In the genomic region with DNA sequence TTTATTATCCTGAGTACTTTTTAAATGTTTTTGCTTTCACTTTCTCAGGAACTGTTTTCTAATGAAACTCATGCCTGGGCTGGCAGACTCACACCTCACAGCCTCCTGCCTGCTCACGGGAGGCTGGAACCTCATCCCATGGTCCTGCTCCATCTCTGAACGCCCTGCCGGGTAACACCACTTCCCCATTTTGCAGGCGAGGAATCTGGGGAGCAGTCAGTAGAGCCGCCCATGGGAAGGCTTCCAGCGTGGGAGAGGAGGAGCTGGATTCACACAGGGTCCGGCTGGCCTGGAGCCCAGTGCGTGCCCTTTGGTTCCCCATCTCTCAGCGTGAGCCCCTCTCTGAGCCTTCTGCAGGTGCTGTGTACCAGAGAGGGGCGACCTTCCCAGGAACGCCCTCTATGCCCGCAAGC, we compare ENCODE assay signal across 14 cellular contexts. TPM values are rescaled to one million over a fixed set of nuclear protein-coding genes. Genes with fewer than 3 reads are reported as not detected.
DNase-seq lines count a peak whose midpoint lies in the region; ATAC-seq, FAIRE-seq and TF ChIP-seq lines count a peak whose summit lies in the region.
"Had no signal": no experiment of that assay in that cellular context is flagged by ENCODE, and none has a peak within 500 bp of the region (broad histone marks: within the 10 kb centered on the region; RNA-seq: fewer than 3 reads in every experiment).

No MANE protein-coding gene starts in this region.

- TF ChIP-seq EP300 in HepG2 (IDR thresholded peaks at IDR 0.05; ENCODE audit: low read depth in 2 of 2, low read length in 2 of 2): no peak
- TF ChIP-seq EP300 in HepG2 (CRISPR knock-in tag; IDR thresholded peaks at IDR 0.05; ENCODE audit: borderline replicate concordance): no peak

- in situ Hi-C loops in HepG2 (cut with HindIII; ENCODE audit: extremely low pct_ligation_motif_present, low pct_unique_long_range_greater_than_20kb): no loop called here

- no peaks in the 10 kb centered on the region for H3K36me3 ChIP-seq in HepG2 (replicated peaks in 1 of 2; ENCODE audit: control insufficient read depth in 1 of 2, insufficient read depth in 2 of 2, low read length in 2 of 2)
- H3K36me3 ChIP-seq in right lobe of liver: no peaks in the 10 kb centered on the region
- no peaks in the 10 kb centered on the region for H3K36me3 ChIP-seq in esophagus (ENCODE audit: control insufficient read depth in 2 of 2, insufficient read depth in 2 of 2, low read length in 1 of 2)
- no peaks in the 10 kb centered on the region for H3K36me3 ChIP-seq in OCI-LY7 (ENCODE audit: insufficient read depth, low read length)
- no peaks in the 10 kb centered on the region for H3K36me3 ChIP-seq in A673 (ENCODE audit: insufficient read depth, low read length, poor library complexity, severe bottlenecking)

- H3K79me2 ChIP-seq in HepG2 (ENCODE audit: insufficient read depth, low read length): no peaks in the 10 kb centered on the region
- no peaks in the 10 kb centered on the region for H3K79me2 ChIP-seq in OCI-LY7 (ENCODE audit: insufficient read depth, low read depth, low read length)

- CTCF ChIA-PET in HepG2 (lab: Yijun Ruan, JAX; ENCODE audit: low intra/inter-chr PET ratio, low total read pairs): no interaction called here
- CTCF ChIA-PET in OCI-LY7 (lab: Charles Lee; ENCODE audit: unreplicated experiment): no interaction called here
- CTCF ChIA-PET in A673 (lab: Charles Lee): no interaction called here

- no peak for TF ChIP-seq CTCF in HepG2 (CRISPR knock-in tag; IDR thresholded peaks at IDR 0.05)
- no peak for TF ChIP-seq CTCF in right lobe of liver (IDR thresholded peaks at IDR 0.05)
- no peak for TF ChIP-seq CTCF in nephron (IDR thresholded peaks at IDR 0.05; ENCODE audit: unreplicated experiment in 3 of 3)
- TF ChIP-seq CTCF in OCI-LY7 (conservative IDR thresholded peaks at IDR 0.05; ENCODE audit: low read length): no peak
- TF ChIP-seq CTCF in A673 (conservative IDR thresholded peaks at IDR 0.05; ENCODE audit: low read depth, low read length): no peak

- H3K27me3 ChIP-seq in HepG2 (ENCODE audit: control insufficient read depth in 1 of 2, insufficient read depth in 2 of 2, low read length in 2 of 2) (peaks cover 13 to 77% of the 10 kb centered on the region in 2 experiments), right lobe of liver (no peaks in the 10 kb centered on the region), esophagus (ENCODE audit: control insufficient read depth in 1 of 2, insufficient read depth in 2 of 2, low read length in 2 of 2) (no peaks in the 10 kb centered on the region), A673 (replicated peaks; ENCODE audit: insufficient read depth, low read depth, low read length, poor library complexity) (no peaks in the 10 kb centered on the region)

- H3K27me3 Mint-ChIP-seq in nephron (ENCODE audit: low read depth): peaks cover 30% of the 10 kb centered on the region

- H3K4me2 ChIP-seq in HepG2 (ENCODE audit: low read depth, low read length): peak overlapping the region; percentile 61
- no peak overlapping the region for H3K4me2 ChIP-seq in OCI-LY7 (ENCODE audit: low read length)

- H3K4me3 ChIP-seq in HepG2 (replicated peaks in 1 of 3; ENCODE audit: insufficient read depth in 1 of 3, low read depth in 2 of 3, low read length in 3 of 3) (peak overlapping the region in 1 of 3 experiments; percentile 46; a peak in 1 of 6 replicates), right lobe of liver (no peak overlapping the region), esophagus (ENCODE audit: low read depth in 1 of 2, low read length in 2 of 2) (no peak overlapping the region), OCI-LY7 (ENCODE audit: low read depth, low read length, poor library complexity, severe bottlenecking) (no peak overlapping the region), A673 (ENCODE audit: low read depth, low read length, poor library complexity, severe bottlenecking) (no peak overlapping the region)

- peak overlapping the region; percentile 48 to 87 (median 86) for H3K27ac Mint-ChIP-seq in nephron
- H3K27ac Mint-ChIP-seq: memory B cell had no signal

- peaks cover 30% of the 10 kb centered on the region for H3K4me1 ChIP-seq in HepG2 (ENCODE audit: insufficient read depth, low read length)
- H3K4me1 ChIP-seq in right lobe of liver: no peaks in the 10 kb centered on the region
- peaks cover 0 to 10% of the 10 kb centered on the region in 2 donors for H3K4me1 ChIP-seq in esophagus (ENCODE audit: control insufficient read depth in 2 of 2, insufficient read depth in 2 of 2, low read length in 1 of 2)
- no peaks in the 10 kb centered on the region for H3K4me1 ChIP-seq in OCI-LY7 (ENCODE audit: insufficient read depth, low read length, poor library complexity, severe bottlenecking)
- peaks cover 15% of the 10 kb centered on the region for H3K4me1 ChIP-seq in A673 (ENCODE audit: insufficient read depth, low read length, poor library complexity, severe bottlenecking)

- FAIRE-seq in HepG2 (lab: Jason Lieb, UNC): no peak

- TF ChIP-seq RAD21 in HepG2 (CRISPR knock-in tag; IDR thresholded peaks at IDR 0.05): no peak

- no peaks in the 10 kb centered on the region for H3K9me2 ChIP-seq in OCI-LY7 (ENCODE audit: insufficient read depth, low read length)

- peaks cover 3% of the 10 kb centered on the region for H3K36me3 Mint-ChIP-seq in nephron (ENCODE audit: low read depth)
- H3K36me3 Mint-ChIP-seq: memory B cell had no signal

- peaks cover 60% of the 10 kb centered on the region for H3K4me1 Mint-ChIP-seq in nephron
- H3K4me1 Mint-ChIP-seq: memory B cell had no signal

- no peaks in the 10 kb centered on the region for H3K9me3 Mint-ChIP-seq in nephron
- H3K9me3 Mint-ChIP-seq: memory B cell had no signal

- ATAC-seq in HepG2 (no peak), right lobe of liver (no peak), HG03432 (IDR thresholded peaks at IDR 0.05; ENCODE audit: unreplicated experiment) (no peak)

- WGBS in HepG2 (ENCODE audit: low lambda C conversion rate): under 1% methylated on average over 9 of the region's 12 CpGs
- WGBS in right lobe of liver (ENCODE audit: insufficient coverage, low coverage, low lambda C conversion rate, missing lambda C conversion rate): 75% methylated on average over 9 of the region's 12 CpGs
- WGBS in esophagus, 2 donors: 31 to 34% methylated on average over 12 of the region's 12 CpGs

- H3K27ac ChIP-seq in HepG2 (ENCODE audit: extremely low read length, insufficient read depth, low read length) (no peak overlapping the region), right lobe of liver (no peak overlapping the region), esophagus (ENCODE audit: low read depth in 2 of 2, low read length in 1 of 2) (peak overlapping the region; percentile 26 to 63), OCI-LY7 (ENCODE audit: low read depth, low read length, poor library complexity, severe bottlenecking) (no peak overlapping the region), A673 (ENCODE audit: low read depth, low read length, poor library complexity, severe bottlenecking) (no peak overlapping the region)

- no peak overlapping the region; the same call in 1 of the 2 replicates for H3K9ac ChIP-seq in HepG2 (ENCODE audit: insufficient read depth, low read depth, low read length)

- no peaks in the 10 kb centered on the region for H3K9me3 ChIP-seq in HepG2 (ENCODE audit: low read length)
- no peaks in the 10 kb centered on the region for H3K9me3 ChIP-seq in right lobe of liver
- no peaks in the 10 kb centered on the region for H3K9me3 ChIP-seq in esophagus (ENCODE audit: control insufficient read depth in 2 of 2, insufficient read depth in 1 of 2, low read depth in 1 of 2, low read length in 1 of 2)
- no peaks in the 10 kb centered on the region for H3K9me3 ChIP-seq in OCI-LY7 (ENCODE audit: low read length)
- H3K9me3 ChIP-seq in A673 (ENCODE audit: low read depth, low read length, poor library complexity, severe bottlenecking): no peaks in the 10 kb centered on the region

- H2AFZ ChIP-seq in HepG2 (ENCODE audit: low read length): no peak overlapping the region
- no peak overlapping the region for H2AFZ ChIP-seq in OCI-LY7 (ENCODE audit: low read length)

- H3K4me3 Mint-ChIP-seq in nephron: peak overlapping the region in 2 of 3 experiments; percentile 37 to 43
- H3K4me3 Mint-ChIP-seq: memory B cell had no signal

- DNase-seq in HepG2 (ENCODE audit: low spot score) (no peak), right lobe of liver (no peak), OCI-LY7 (ENCODE audit: low spot score) (no peak), A673 (ENCODE audit: low spot score) (no peak)
- no peak for DNase-seq in stimulated activated CD4-positive, alpha-beta T cell treated with anti-CD3 and anti-CD28 coated beads, Interleukin-12 subunit alpha, Interleukin-12 subunit beta, amount 100 ng/mL, for 4 hours
- DNase-seq: AML-193; foreskin melanocyte; NCI-H187; OCI-M1; stimulated activated naive CD4-positive, alpha-beta T cell treated with Interleukin-2 at 50 U/mL for 16 hours had no signal

- no TSS peak for BruUV-seq in HepG2 (replicated peaks; lab: Mats Ljungman, UMichigan)
- BruUV-seq in OCI-LY7 (replicated peaks; lab: Mats Ljungman, UMichigan): no TSS peak
- BruUV-seq in A673 (replicated peaks; lab: Mats Ljungman, UMichigan): no TSS peak

- TF ChIP-seq POLR2A in HepG2 (IDR thresholded peaks at IDR 0.05; ENCODE audit: insufficient read depth in 1 of 2, low read depth in 2 of 2, low read length in 2 of 2) (no peak), right lobe of liver (IDR thresholded peaks at IDR 0.05) (no peak)

- intact Hi-C loops in HepG2 (cut with micrococcal nuclease; ENCODE audit: unreplicated experiment): no loop called here
- intact Hi-C loops in right lobe of liver (cut with DNase I): no loop called here
- intact Hi-C loops in OCI-LY7 (cut with micrococcal nuclease; ENCODE audit: unreplicated experiment): no loop called here
- intact Hi-C loops in A673 (cut with micrococcal nuclease; ENCODE audit: unreplicated experiment): no loop called here

- POLR2A ChIA-PET in HepG2 (lab: Yijun Ruan, JAX): no interaction called here
- POLR2A ChIA-PET in OCI-LY7 (lab: Charles Lee): interaction anchor here (0.5 kb wide), 1 partner anchor 23 kb away, joined by 4 read pairs; no protein-coding TSS in a partner anchor
- POLR2A ChIA-PET in A673 (lab: Charles Lee; ENCODE audit: low non-redundant PET): no interaction called here

- H4K20me1 ChIP-seq in HepG2 (ENCODE audit: insufficient read depth, low read length) (no peaks in the 10 kb centered on the region; the same call in 1 of the 2 replicates), OCI-LY7 (ENCODE audit: insufficient read depth, low read length) (no peaks in the 10 kb centered on the region)

RNA-seq across cellular contexts. Expression of gene SCUBE1, which starts 53.6 kb away (rescaled TPM):
- under 0.01 TPM in 1 of 2 replicates, not detected in the other for total RNA-seq in HepG2 (2016; rRNA removed; fragmentation: Illumina TruSeq; extraction: Trizol)
- not detected in 2 replicates for total RNA-seq in HepG2 (2016; cell fraction: cytosol; rRNA removed; fragmentation: Illumina TruSeq; extraction: Trizol; ENCODE audit: low read depth)
- total RNA-seq in HepG2 (2016; cell fraction: insoluble cytoplasmic fraction; rRNA removed; fragmentation: Illumina TruSeq; extraction: Trizol): under 0.01 and 0.06 TPM in 2 replicates
- 0.06 TPM in 1 of 2 replicates, not detected in the other for total RNA-seq in HepG2 (2016; cell fraction: membrane; rRNA removed; fragmentation: Illumina TruSeq; extraction: Trizol)
- not detected in 2 replicates for total RNA-seq in HepG2 (2016; cell fraction: nucleus; rRNA removed; fragmentation: Illumina TruSeq; extraction: Trizol)
- polyA plus RNA-seq in HepG2 (2011; rRNA removed): 0.04 and 0.05 TPM in 2 replicates
- 0.05 TPM in 1 of 2 replicates, not detected in the other for polyA plus RNA-seq in HepG2 (2011; cell fraction: cytosol; rRNA removed)
- 0.02 and 0.09 TPM in 2 replicates for polyA plus RNA-seq in HepG2 (2011; cell fraction: nucleus; rRNA removed)
- polyA plus RNA-seq in HepG2 (2012): not detected in 2 replicates
- not detected in 2 replicates for polyA plus RNA-seq in HepG2 (2016; cell fraction: cytosol; fragmentation: Illumina TruSeq; extraction: Trizol; ENCODE audit: low read depth)
- not detected in 2 replicates for polyA plus RNA-seq in HepG2 (2016; cell fraction: insoluble cytoplasmic fraction; fragmentation: Illumina TruSeq; extraction: Trizol; ENCODE audit: low read depth)
- polyA plus RNA-seq in HepG2 (2016; cell fraction: membrane; fragmentation: Illumina TruSeq; extraction: Trizol; ENCODE audit: low read depth): not detected in 2 replicates
- not detected in 2 replicates for polyA plus RNA-seq in HepG2 (2016; cell fraction: nucleus; fragmentation: Illumina TruSeq; extraction: Trizol; ENCODE audit: insufficient read depth, low read depth)
- polyA minus RNA-seq in HepG2 (2011; rRNA and poly(A)+ RNA removed; ENCODE audit: low replicate concordance): not detected in 2 replicates
- polyA minus RNA-seq in HepG2 (2011; cell fraction: cytosol; rRNA and poly(A)+ RNA removed): not detected in 2 replicates
- not detected in 2 replicates for polyA minus RNA-seq in HepG2 (2011; cell fraction: nucleus; rRNA and poly(A)+ RNA removed)
- total RNA-seq in right lobe of liver: 10 to 100 TPM in 1 of 6 experiments, 1 to 10 TPM in 4, under 1 TPM in 1; 0.73 to 11.7 (median 2.7) TPM
- 1 to 10 TPM; 2.2 to 2.4 TPM for polyA plus RNA-seq in esophagus
- not detected in 2 replicates for total RNA-seq in OCI-LY7 (2014; rRNA removed; shearing (Covaris generic))
- total RNA-seq in OCI-LY7 (2022): not detected in 2 replicates
- 0.24 and 0.42 TPM in 2 replicates for total RNA-seq in A673 (2021)

Comparison
In these comparisons a context has a peak if more than half of its experiments do, and no peak if none do; other contexts are left out.
1. H3K27ac ChIP-seq: peak in esophagus (2 of 2); none in HepG2 (single experiment), right lobe of liver (0 of 3), OCI-LY7 (single experiment) and A673 (single experiment).